ENCODE assay signal across 8 cellular contexts in the genomic region with DNA sequence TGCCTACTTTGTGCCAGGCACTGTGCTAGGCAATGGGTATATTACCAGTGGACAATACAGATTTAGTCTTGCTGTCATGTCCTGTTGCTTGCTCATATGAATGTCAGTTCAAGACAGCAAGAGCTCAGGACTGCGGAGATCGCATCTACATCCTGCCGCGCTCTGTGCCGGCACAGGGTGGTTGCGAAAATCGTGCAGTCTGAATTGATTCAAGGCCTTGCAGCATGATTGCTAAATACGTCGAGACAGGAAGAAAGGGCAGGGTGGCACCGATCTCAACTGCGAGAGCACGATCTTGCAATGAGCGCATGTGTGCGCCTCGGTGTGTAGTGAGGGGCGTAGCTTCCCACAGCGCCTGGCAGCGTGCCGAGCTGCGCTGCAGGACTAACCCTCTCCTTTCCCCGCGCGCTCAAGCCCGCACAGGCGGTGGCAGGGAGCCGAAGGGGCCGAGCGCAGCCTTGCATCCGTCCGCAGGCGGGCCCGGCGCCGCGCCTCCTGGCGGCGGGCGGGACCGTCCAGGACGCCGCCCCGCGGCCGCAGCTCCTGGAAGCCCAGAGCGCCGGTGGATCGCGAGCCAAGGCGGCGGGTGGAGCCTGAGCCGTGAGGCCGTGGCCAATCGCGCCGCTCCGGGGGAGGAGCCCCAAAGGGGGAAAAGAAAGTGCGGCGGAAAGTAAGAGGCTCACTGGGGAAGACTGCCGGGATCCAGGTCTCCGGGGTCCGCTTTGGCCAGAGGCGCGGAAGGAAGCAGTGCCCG. TPM values are rescaled to one million over a fixed set of nuclear protein-coding genes. Genes with fewer than 3 reads are reported as not detected.
A peak's percentile ranks its signal among the peaks of the same experiment; 100 is the strongest.
DNase-seq lines count a peak whose midpoint lies in the region; ATAC-seq and TF ChIP-seq lines count a peak whose summit lies in the region.

IL1RAP (plus strand) TSS at position 677 of the 754 bp plus-strand sequence. CDS start 50,205 bp downstream, outside the sequence.

- H3K27me3 ChIP-seq in prostate gland (replicated peaks; ENCODE audit: insufficient read depth): no peaks in the 10 kb centered on the region

- peak within 1 kb of the TSS; percentile 55 to 60 for H3K4me3 ChIP-seq in prostate gland
- H3K4me3 ChIP-seq in urinary bladder (ENCODE audit: low read depth, low read length): peak within 1 kb of the TSS; percentile 78

- TF ChIP-seq CTCF in GM12872 (IDR thresholded peaks at IDR 0.05; ENCODE audit: insufficient read depth, low read depth, low read length) (peak; percentile 54; the same call in 2 of the 3 replicates), prostate gland (IDR thresholded peaks at IDR 0.05) (peak; percentile 81 to 95 (median 86))

- H3K36me3 ChIP-seq in prostate gland (no peaks in the 10 kb centered on the region), urinary bladder (ENCODE audit: insufficient read depth) (no peaks in the 10 kb centered on the region)

- TF ChIP-seq POLR2A in prostate gland (IDR thresholded peaks at IDR 0.05): peak; percentile 91

- intact Hi-C loops in left cardiac atrium (cut with DNase I): loop anchor here in 1 of 2 donors (2.0 kb wide), 1 partner anchor 183 kb away; no protein-coding TSS in a partner anchor
- intact Hi-C loops in prostate gland (cut with DNase I): no loop called here

- peak; percentile 41 for DNase-seq in NCI-H1092 treated with DMSO at 0.1 percent for 48 hours (lab: John Stamatoyannopoulos, UW)
- DNase-seq in T-helper 1 cell: peak; percentile 71 to 97 (median 77)
- peak; percentile 98 for DNase-seq in amniotic epithelial cell (ENCODE audit: low read depth)
- peak; percentile 94 for DNase-seq in left cardiac atrium
- DNase-seq in prostate gland (ENCODE audit: low spot score): peak; percentile 91

- H3K27ac ChIP-seq in prostate gland (peak within 1 kb of the TSS; percentile 59 to 72), urinary bladder (ENCODE audit: low read depth) (peak within 1 kb of the TSS; percentile 24)

- ATAC-seq in HG02623 (IDR thresholded peaks at IDR 0.05; ENCODE audit: unreplicated experiment): peak; percentile 99
- peak; percentile 99 for ATAC-seq in left cardiac atrium

- under 1% methylated on average over 32 of the region's 64 CpGs for WGBS in prostate gland
- WGBS in urinary bladder: under 1% methylated on average over 64 of the region's 64 CpGs

- H3K4me1 ChIP-seq in prostate gland (replicated peaks): no peaks in the 10 kb centered on the region
- no peaks in the 10 kb centered on the region for H3K4me1 ChIP-seq in urinary bladder (ENCODE audit: insufficient read depth)

- no peaks in the 10 kb centered on the region for H3K9me3 ChIP-seq in prostate gland

RNA-seq across cellular contexts. Expression of gene IL1RAP, which starts in this region (rescaled TPM):
- total RNA-seq in left cardiac atrium (10 to 100 TPM in 1 of 2 donors, 1 to 10 TPM in 1; 7.1 to 14.7 TPM), prostate gland (10 to 100 TPM; 17.7 to 18.0 TPM), urinary bladder (21.7 TPM)
- polyA plus RNA-seq in urinary bladder: 5.6 TPM

Comparison
In these comparisons a context has a peak if more than half of its experiments do, and no peak if none do; other contexts are left out.
1. Peak in every context shown above with its lines: DNase-seq, ATAC-seq, H3K4me3 ChIP-seq and H3K27ac ChIP-seq.
2. DNase-seq: peak in every context shown above with its lines; median percentile 98 in amniotic epithelial cell; 94 in left cardiac atrium; 91 in prostate gland; 77 in T-helper 1 cell; 41 in NCI-H1092 treated with DMSO at 0.1 percent for 48 hours.